In genomic region chr4:73453701-73454005, GRCh38 we compare ENCODE assay signal across 1 cellular context.
TF ChIP-seq lines count a peak whose summit lies in the region.

No MANE protein-coding gene starts in this region.

TF ChIP-seq in H1, 55 proteins besides CTCF, POLR2A, EP300 and RAD21:
- TF ChIP-seq ATF3 (IDR thresholded peaks at IDR 0.05; ENCODE audit: insufficient read depth, low read depth, low read length): no peak
- no peak for TF ChIP-seq RFX5 (IDR thresholded peaks at IDR 0.05; ENCODE audit: borderline replicate concordance, low read depth, low read length)
- no peak for TF ChIP-seq RBBP5 (IDR thresholded peaks at IDR 0.05; ENCODE audit: borderline replicate concordance, low read depth, low read length)
- TF ChIP-seq NRF1 (IDR thresholded peaks at IDR 0.05; ENCODE audit: low read depth, low read length): no peak
- TF ChIP-seq POLR2AphosphoS5 (IDR thresholded peaks at IDR 0.05; ENCODE audit: low read depth, low read length): no peak
- no peak for TF ChIP-seq RNF2 (IDR thresholded peaks at IDR 0.05; ENCODE audit: borderline replicate concordance, low read depth, low read length, missing control alignments, poor library complexity, severe bottlenecking)
- no peak for TF ChIP-seq TEAD4 (IDR thresholded peaks at IDR 0.05; ENCODE audit: low read depth, low read length)
- no peak for TF ChIP-seq TAF1 (IDR thresholded peaks at IDR 0.05; ENCODE audit: low read depth, low read length)
- no peak for TF ChIP-seq CHD2 (IDR thresholded peaks at IDR 0.05; ENCODE audit: low read length)
- TF ChIP-seq SP4 (IDR thresholded peaks at IDR 0.05; ENCODE audit: low read length): no peak
- no peak for TF ChIP-seq MAFK (IDR thresholded peaks at IDR 0.05; ENCODE audit: low read depth, low read length)
- TF ChIP-seq BRCA1 (IDR thresholded peaks at IDR 0.05; ENCODE audit: low read depth, low read length): no peak
- no peak for TF ChIP-seq CEBPB (IDR thresholded peaks at IDR 0.05; ENCODE audit: low read depth, low read length)
- TF ChIP-seq GTF2F1 (IDR thresholded peaks at IDR 0.05; ENCODE audit: borderline replicate concordance, low read depth, low read length): no peak
- no peak for TF ChIP-seq ASH2L (IDR thresholded peaks at IDR 0.05; ENCODE audit: low read length)
- TF ChIP-seq SRF (IDR thresholded peaks at IDR 0.05; ENCODE audit: low read depth, low read length): no peak
- TF ChIP-seq CHD1 (IDR thresholded peaks at IDR 0.05; ENCODE audit: low read depth, low read length): no peak
TF ChIP-seq in H1: peak in this region for 0.
